23 cellular contexts compared by ENCODE assay signal in genomic region chr9:132408521-132408920, GRCh38. TPM values are rescaled to one million over a fixed set of nuclear protein-coding genes. Genes with fewer than 3 reads are reported as not detected.
DNase-seq lines count a peak whose midpoint lies in the region; ATAC-seq and TF ChIP-seq lines count a peak whose summit lies in the region.
"Had no signal": no experiment of that assay in that cellular context is flagged by ENCODE, and none has a peak within 500 bp of the region (broad histone marks: within the 10 kb centered on the region; RNA-seq: fewer than 3 reads in every experiment).

No MANE protein-coding gene starts in this region.

- TF ChIP-seq CTCF in VCaP (conservative IDR thresholded peaks at IDR 0.05) (no peak), left ventricle myocardium inferior (IDR thresholded peaks at IDR 0.05; ENCODE audit: borderline replicate concordance) (no peak), neural crest cell (conservative IDR thresholded peaks at IDR 0.05) (no peak)

- H3K9me3 Mint-ChIP-seq in CD4-positive, alpha-beta memory T cell = no peaks in the 10 kb centered on the region
- H3K9me3 Mint-ChIP-seq in neural crest cell = no peaks in the 10 kb centered on the region
- H3K9me3 Mint-ChIP-seq: GM23338 had no signal

- H3K27ac Mint-ChIP-seq in CD4-positive, alpha-beta memory T cell = peak overlapping the region in 4 of 7 donors; percentile 13 to 91 (median 47)
- H3K27ac Mint-ChIP-seq in neural crest cell (ENCODE audit: unreplicated experiment) = no peak overlapping the region
- H3K27ac Mint-ChIP-seq: GM23338 had no signal

- peaks cover 15% of the 10 kb centered on the region for H3K27me3 ChIP-seq in CD4-positive, alpha-beta memory T cell (ENCODE audit: insufficient read depth, low read length)
- H3K27me3 ChIP-seq in left ventricle myocardium inferior (ENCODE audit: low read depth) = peaks cover 44% of the 10 kb centered on the region

- no peak for ATAC-seq in GM18519 (IDR thresholded peaks at IDR 0.05; ENCODE audit: low FRiP score, unreplicated experiment)
- ATAC-seq: GM23338, Panc1 had no signal

- POLR2A ChIA-PET in CD4-positive, alpha-beta memory T cell (lab: Charles Lee; ENCODE audit: partially characterized antibody) = no interaction called here

- H3K4me1 Mint-ChIP-seq in CD4-positive, alpha-beta memory T cell = peaks cover 36 to 65% (median 51%) of the 10 kb centered on the region in 4 donors
- peaks cover 42% of the 10 kb centered on the region for H3K4me1 Mint-ChIP-seq in neural crest cell

- no peaks in the 10 kb centered on the region for H3K9me3 ChIP-seq in CD4-positive, alpha-beta memory T cell (ENCODE audit: control insufficient read depth in 1 of 2, low read length in 2 of 2)
- H3K9me3 ChIP-seq in left ventricle myocardium inferior (replicated peaks) = no peaks in the 10 kb centered on the region
- H3K9me3 ChIP-seq: Caco-2 had no signal

- peaks cover 59% of the 10 kb centered on the region for H3K4me1 ChIP-seq in CD4-positive, alpha-beta memory T cell (ENCODE audit: insufficient read depth, low read length)
- H3K4me1 ChIP-seq in left ventricle myocardium inferior = peaks cover 75% of the 10 kb centered on the region

- DNase-seq in CD4-positive, alpha-beta memory T cell = no peak
- peak; percentile 78 for DNase-seq in left ventricle myocardium inferior
- DNase-seq in neural crest cell (ENCODE audit: low read depth, low spot score) = no peak
- no peak for DNase-seq in substantia nigra (lab: John Stamatoyannopoulos, UW)
- DNase-seq in D341Med (ENCODE audit: low spot score) = no peak
- DNase-seq: C1 segment of cervical spinal cord, Caco-2, DMS153, GDM1, HCEC 1CT, MM.1S, NCI-H1092, NCI-H1436 treated with DMSO at 0.1 percent for 48 hours, NCI-H2029, NCI-H345, NCI-H524 treated with DMSO at 0.1 percent for 48 hours had no signal

- peak overlapping the region in 1 of 8 donors; percentile 18 for H3K4me3 Mint-ChIP-seq in CD4-positive, alpha-beta memory T cell
- peak overlapping the region; percentile 32 for H3K4me3 Mint-ChIP-seq in neural crest cell

- peaks cover 1% of the 10 kb centered on the region for H3K36me3 ChIP-seq in CD4-positive, alpha-beta memory T cell (ENCODE audit: insufficient read depth, low read length)
- H3K36me3 ChIP-seq in left ventricle myocardium inferior = peaks cover under 1% of the 10 kb centered on the region

- H3K4me3 ChIP-seq in CD4-positive, alpha-beta memory T cell (ENCODE audit: low read length in 2 of 2) = no peak overlapping the region
- no peak overlapping the region for H3K4me3 ChIP-seq in left ventricle myocardium inferior

- H3K36me3 Mint-ChIP-seq in CD4-positive, alpha-beta memory T cell = peaks cover 4 to 11% of the 10 kb centered on the region in 2 donors
- no peaks in the 10 kb centered on the region for H3K36me3 Mint-ChIP-seq in neural crest cell (ENCODE audit: low read depth)

- peaks cover 11 to 24% of the 10 kb centered on the region in 2 donors for H3K27me3 Mint-ChIP-seq in CD4-positive, alpha-beta memory T cell
- H3K27me3 Mint-ChIP-seq in neural crest cell (ENCODE audit: low read depth) = peaks cover 45% of the 10 kb centered on the region

- intact Hi-C loops in CD4-positive, alpha-beta memory T cell (cut with micrococcal nuclease) = no loop called here
- intact Hi-C loops in left ventricle myocardium inferior (cut with micrococcal nuclease) = no loop called here

- CTCF ChIA-PET in CD4-positive, alpha-beta memory T cell (lab: Charles Lee; ENCODE audit: partially characterized antibody) = no interaction called here

- no peak overlapping the region for H3K27ac ChIP-seq in CD4-positive, alpha-beta memory T cell (ENCODE audit: low read depth, low read length)
- H3K27ac ChIP-seq in VCaP = peak overlapping the region; percentile 87
- H3K27ac ChIP-seq in left ventricle myocardium inferior (replicated peaks) = peak overlapping the region; percentile 91
- no peak overlapping the region for H3K27ac ChIP-seq in substantia nigra (ENCODE audit: low read depth, low read length, poor library complexity, severe bottlenecking)

RNA-seq across cellular contexts. Expression of gene CFAP77, which starts 1.5 kb away (rescaled TPM):
- total RNA-seq in CD4-positive, alpha-beta memory T cell = not detected
- not detected for polyA plus RNA-seq in CD4-positive, alpha-beta memory T cell
- 2.5 TPM for total RNA-seq in left ventricle myocardium inferior
- 0.23 and 0.27 TPM in 2 replicates for total RNA-seq in neural crest cell
- total RNA-seq: Caco-2, Daoy, LHCN-M2, SK-MEL-5 had no signal

RNA-seq across cellular contexts. Expression of gene TTF1, which starts 1.9 kb away (rescaled TPM):
- total RNA-seq in CD4-positive, alpha-beta memory T cell = 10 to 100 TPM; 22.2 TPM
- polyA plus RNA-seq in CD4-positive, alpha-beta memory T cell = 1 to 10 TPM; 5.8 to 9.3 TPM
- total RNA-seq in left ventricle myocardium inferior = 16.2 TPM
- total RNA-seq in neural crest cell = 21.9 and 23.5 TPM in 2 replicates

RNA-seq across cellular contexts. Expression of gene SETX, which starts 53.7 kb away (rescaled TPM):
- 10 to 100 TPM; 91.3 to 94.3 TPM for total RNA-seq in CD4-positive, alpha-beta memory T cell
- polyA plus RNA-seq in CD4-positive, alpha-beta memory T cell = 10 to 100 TPM; 10.1 to 39.2 TPM
- total RNA-seq in left ventricle myocardium inferior (23.3 TPM), neural crest cell (43.0 and 43.8 TPM in 2 replicates)

Comparison
In these comparisons a context has a peak if more than half of its experiments do, and no peak if none do; other contexts are left out.
1. H3K27ac ChIP-seq: peak in VCaP (single experiment) and left ventricle myocardium inferior (single experiment); none in CD4-positive, alpha-beta memory T cell (single experiment) and substantia nigra (single experiment).